In the genomic region with DNA sequence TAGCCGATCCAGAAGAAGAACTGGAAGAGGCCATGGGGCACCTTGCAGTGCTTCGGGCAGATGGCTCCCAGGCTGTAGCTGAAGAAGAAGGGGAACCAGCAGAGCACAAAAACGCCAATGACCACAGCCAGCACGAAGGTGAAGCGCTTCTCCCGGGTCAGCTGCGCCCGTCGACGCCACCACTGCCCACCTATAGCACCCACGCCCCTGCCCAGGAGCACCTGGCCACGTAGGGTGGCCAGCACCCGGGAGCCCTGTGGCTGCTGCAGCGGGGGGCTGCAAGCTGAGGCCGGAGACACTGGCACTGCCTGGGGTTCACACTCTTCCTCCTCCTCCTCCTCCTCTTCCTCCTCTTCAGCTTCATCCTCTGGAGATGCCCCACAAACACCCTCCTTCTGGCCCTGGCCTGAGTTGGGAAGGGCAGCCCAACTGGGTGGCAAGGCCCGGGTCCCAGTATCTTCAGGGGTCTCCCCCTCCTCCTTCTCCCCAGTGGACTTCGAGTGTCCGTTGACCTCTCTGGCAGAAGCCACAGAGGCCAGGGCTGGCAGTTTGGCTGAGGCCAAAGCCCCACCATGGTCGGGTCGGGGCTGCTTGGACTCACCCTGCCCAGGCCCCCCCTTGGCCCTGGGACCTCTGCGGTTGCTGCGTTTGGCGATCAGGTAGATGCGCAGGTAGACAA, we compare ENCODE assay signal across 17 cellular contexts. TPM values are rescaled to one million over a fixed set of nuclear protein-coding genes. Genes with fewer than 3 reads are reported as not detected.
DNase-seq lines count a peak whose midpoint lies in the region; ATAC-seq and TF ChIP-seq lines count a peak whose summit lies in the region.
"Had no signal": no experiment of that assay in that cellular context is flagged by ENCODE, and none has a peak within 500 bp of the region (broad histone marks: within the 10 kb centered on the region; RNA-seq: fewer than 3 reads in every experiment).

No MANE protein-coding gene starts in this region.

- no peaks in the 10 kb centered on the region for H3K9me3 Mint-ChIP-seq in activated CD4-positive, alpha-beta memory T cell treated with anti-CD3 and anti-CD28 coated beads, Interleukin-2, amount 10 ng/mL, durations not matched to agents 7 days and 5 days
- H3K9me3 Mint-ChIP-seq in progenitor cell of endocrine pancreas (ENCODE audit: low read depth) = no peaks in the 10 kb centered on the region

- POLR2A ChIA-PET in activated CD4-positive, alpha-beta memory T cell treated with anti-CD3 and anti-CD28 coated beads, Interleukin-2, amount 10 ng/mL, durations not matched to agents 7 days and 5 days (lab: Charles Lee) = no interaction called here

- H3K36me3 Mint-ChIP-seq in activated CD4-positive, alpha-beta memory T cell treated with anti-CD3 and anti-CD28 coated beads, Interleukin-2, amount 10 ng/mL, durations not matched to agents 7 days and 5 days (ENCODE audit: low read depth) = no peaks in the 10 kb centered on the region
- no peaks in the 10 kb centered on the region for H3K36me3 Mint-ChIP-seq in progenitor cell of endocrine pancreas (ENCODE audit: insufficient read depth)

- peaks cover 25% of the 10 kb centered on the region for H3K27me3 Mint-ChIP-seq in activated CD4-positive, alpha-beta memory T cell treated with anti-CD3 and anti-CD28 coated beads, Interleukin-2, amount 10 ng/mL, durations not matched to agents 7 days and 5 days
- peaks cover 48% of the 10 kb centered on the region for H3K27me3 Mint-ChIP-seq in progenitor cell of endocrine pancreas

- CTCF ChIA-PET in activated CD4-positive, alpha-beta memory T cell treated with anti-CD3 and anti-CD28 coated beads, Interleukin-2, amount 10 ng/mL, durations not matched to agents 7 days and 5 days (lab: Charles Lee) = interaction anchor here (0.8 to 1.3 kb wide), 2 partner anchors 59 to 152 kb away, joined by 3 read pairs; no protein-coding TSS in a partner anchor

- H3K4me3 ChIP-seq in heart right ventricle = peak overlapping the region in 9 of 10 donors; percentile 15 to 71 (median 62)
- H3K4me3 ChIP-seq in WERI-Rb-1 (ENCODE audit: low read depth, low read length) = no peak overlapping the region

- peak; percentile 61 for DNase-seq in activated effector memory CD4-positive, alpha-beta T cell treated with anti-CD3 and anti-CD28 coated beads, Interleukin-2, amount 50 U/mL, for 16 hours
- DNase-seq in activated effector memory CD4-positive, alpha-beta T cell treated with Interleukin-2 at 50 U/mL for 16 hours = no peak
- DNase-seq in activated CD4-positive, alpha-beta memory T cell treated with anti-CD3 and anti-CD28 coated beads, Interleukin-2, amount 10 ng/mL, durations not matched to agents 7 days and 5 days = no peak
- DNase-seq in heart right ventricle (no peak), progenitor cell of endocrine pancreas (ENCODE audit: low spot score, unreplicated experiment) (no peak), C1 segment of cervical spinal cord (lab: John Stamatoyannopoulos, UW) (no peak), WERI-Rb-1 (no peak)
- DNase-seq: DMS79; IMR-90; NCI-H1436; NCI-H526 treated with DMSO at 0.1 percent for 48 hours; stimulated activated CD4-positive, alpha-beta T cell treated with anti-CD3 and anti-CD28 coated beads, Interleukin-2, amount 100 ng/mL, for 24 hours had no signal

- no peak overlapping the region for H3K27ac Mint-ChIP-seq in activated CD4-positive, alpha-beta memory T cell treated with anti-CD3 and anti-CD28 coated beads, Interleukin-2, amount 10 ng/mL, durations not matched to agents 7 days and 5 days
- peak overlapping the region; percentile 10 for H3K27ac Mint-ChIP-seq in progenitor cell of endocrine pancreas

- 93 to 97% methylated on average over 23 to 24 of the region's 24 CpGs for WGBS in heart right ventricle, 2 donors

- peaks cover 8% of the 10 kb centered on the region for H3K4me1 Mint-ChIP-seq in activated CD4-positive, alpha-beta memory T cell treated with anti-CD3 and anti-CD28 coated beads, Interleukin-2, amount 10 ng/mL, durations not matched to agents 7 days and 5 days
- peaks cover 2% of the 10 kb centered on the region for H3K4me1 Mint-ChIP-seq in progenitor cell of endocrine pancreas (ENCODE audit: low read depth)

- no peak for ATAC-seq in heart right ventricle
- no peak for ATAC-seq in GM19328 (IDR thresholded peaks at IDR 0.05; ENCODE audit: unreplicated experiment)

- no peak for TF ChIP-seq CTCF in heart right ventricle (IDR thresholded peaks at IDR 0.05)
- TF ChIP-seq CTCF in progenitor cell of endocrine pancreas (IDR thresholded peaks at IDR 0.05; ENCODE audit: unreplicated experiment) = no peak
- TF ChIP-seq CTCF in WERI-Rb-1 (IDR thresholded peaks at IDR 0.05; ENCODE audit: low read depth, low read length) = no peak

- H3K4me1 ChIP-seq in heart right ventricle = peaks cover 0 to 36% (median 15%) of the 10 kb centered on the region in 9 donors

- H3K9me3 ChIP-seq in heart right ventricle (no peaks in the 10 kb centered on the region), WERI-Rb-1 (ENCODE audit: severe bottlenecking) (no peaks in the 10 kb centered on the region)

- no peaks in the 10 kb centered on the region for H3K36me3 ChIP-seq in heart right ventricle
- H3K36me3 ChIP-seq in WERI-Rb-1 = no peaks in the 10 kb centered on the region

- intact Hi-C loops in heart right ventricle (cut with DNase I) = loop anchor here in 7 of 10 donors (5.0 to 10.0 kb wide), 5 partner anchors 33 to 90 kb away; no protein-coding TSS in a partner anchor

- H3K27ac ChIP-seq in heart right ventricle = peak overlapping the region in 7 of 10 donors; percentile 3 to 83 (median 48)
- no peak overlapping the region for H3K27ac ChIP-seq in WERI-Rb-1

- H3K27me3 ChIP-seq in heart right ventricle (peaks cover 0 to 49% (median 25%) of the 10 kb centered on the region in 7 donors), WERI-Rb-1 (ENCODE audit: insufficient read depth, low read depth, severe bottlenecking) (peaks cover 6% of the 10 kb centered on the region)

- peak overlapping the region; percentile 73 for H3K4me3 Mint-ChIP-seq in activated CD4-positive, alpha-beta memory T cell treated with anti-CD3 and anti-CD28 coated beads, Interleukin-2, amount 10 ng/mL, durations not matched to agents 7 days and 5 days
- H3K4me3 Mint-ChIP-seq in progenitor cell of endocrine pancreas (ENCODE audit: low read depth) = peak overlapping the region; percentile 69

RNA-seq across cellular contexts. Expression of a gene that starts 1.3 kb away (rescaled TPM):
- under 1 TPM in 1 of 2 experiments, not detected in 1; 0.05 TPM for total RNA-seq in activated CD4-positive, alpha-beta memory T cell treated with anti-CD3 and anti-CD28 coated beads, Interleukin-2, amount 10 ng/mL, durations not matched to agents 7 days and 5 days
- total RNA-seq in heart right ventricle (1 to 10 TPM; 1.5 to 7.3 (median 3.4) TPM), progenitor cell of endocrine pancreas (0.69 and 0.91 TPM in 2 replicates)
- 1 to 10 TPM; 1.9 to 5.2 TPM for polyA plus RNA-seq in heart right ventricle
- total RNA-seq: bronchial epithelial cell, endothelial cell of umbilical vein, IMR-90, lung microvascular endothelial cell, pulmonary artery endothelial cell had no signal
- polyA plus RNA-seq: endothelial cell of umbilical vein, IMR-90 had no signal

RNA-seq across cellular contexts. Expression of a gene that starts 23.3 kb away (rescaled TPM):
- total RNA-seq in activated CD4-positive, alpha-beta memory T cell treated with anti-CD3 and anti-CD28 coated beads, Interleukin-2, amount 10 ng/mL, durations not matched to agents 7 days and 5 days = under 1 TPM; 0.25 to 0.53 TPM
- total RNA-seq in heart right ventricle (not detected), progenitor cell of endocrine pancreas (0.29 TPM in 1 of 2 replicates, not detected in the other)
- polyA plus RNA-seq in heart right ventricle = under 1 TPM in 1 of 2 donors, not detected in 1; 0.16 TPM
- total RNA-seq: bronchial epithelial cell, endothelial cell of umbilical vein, IMR-90, lung microvascular endothelial cell, pulmonary artery endothelial cell had no signal
- polyA plus RNA-seq: endothelial cell of umbilical vein, IMR-90 had no signal

RNA-seq across cellular contexts. Expression of a gene that starts 30.2 kb away (rescaled TPM):
- 10 to 100 TPM; 40.8 to 42.5 TPM for total RNA-seq in activated CD4-positive, alpha-beta memory T cell treated with anti-CD3 and anti-CD28 coated beads, Interleukin-2, amount 10 ng/mL, durations not matched to agents 7 days and 5 days
- total RNA-seq in heart right ventricle (1 to 10 TPM in 9 of 10 donors, under 1 TPM in 1; 0.61 to 6.8 (median 2.5) TPM), progenitor cell of endocrine pancreas (0.64 and 0.93 TPM in 2 replicates)
- polyA plus RNA-seq in heart right ventricle = 10 to 100 TPM in 1 of 2 donors, 1 to 10 TPM in 1; 2.9 to 29.1 TPM

Comparison
In these comparisons a context has a peak if more than half of its experiments do, and no peak if none do; other contexts are left out.
1. RNA of a gene that starts 30.2 kb away (total RNA-seq): 40.8 to 42.5 TPM in activated CD4-positive, alpha-beta memory T cell treated with anti-CD3 and anti-CD28 coated beads, Interleukin-2, amount 10 ng/mL, durations not matched to agents 7 days and 5 days; 0.61 to 6.8 TPM in heart right ventricle and 0.64 to 0.93 TPM in progenitor cell of endocrine pancreas; every median in the first group is over 4 times any median in the second.